In the genomic region with DNA sequence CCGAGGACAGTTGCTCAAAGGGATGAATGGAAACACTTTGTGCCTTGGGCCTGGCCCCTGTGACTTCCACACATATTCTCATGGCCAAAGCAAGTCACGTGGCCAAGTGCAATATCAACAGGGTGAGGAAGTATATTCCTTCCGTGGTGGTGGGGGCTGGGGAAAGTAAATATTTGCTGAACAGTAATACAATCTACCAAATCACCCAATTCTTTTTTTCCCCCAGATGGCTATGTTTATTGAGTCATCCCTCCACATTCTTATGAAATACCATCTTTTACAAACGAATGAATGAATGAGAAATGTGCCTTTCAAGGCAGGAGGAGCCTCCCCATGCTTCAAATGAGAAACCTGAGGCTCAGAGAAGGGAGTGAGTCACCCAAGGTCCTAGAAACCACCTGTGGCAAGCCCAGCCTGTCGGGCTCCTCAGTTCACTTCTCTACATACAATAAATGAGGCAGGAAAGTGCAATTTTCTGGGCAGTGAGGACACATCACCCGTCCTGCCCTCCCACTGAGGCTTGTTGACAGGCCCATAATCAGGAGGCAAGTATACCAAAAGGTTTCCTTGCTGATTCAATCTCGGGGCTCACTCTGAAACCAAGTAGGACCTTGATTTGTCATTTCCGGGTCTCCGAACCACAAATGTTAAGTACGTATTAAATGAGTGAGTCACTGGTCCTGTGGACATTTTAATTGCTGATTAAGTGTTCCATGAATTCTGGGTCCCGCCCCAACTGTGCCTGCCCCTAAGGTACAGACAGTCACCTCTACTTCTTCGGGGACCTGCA, we compare ENCODE assay signal across 1 cellular context.
TF ChIP-seq lines count a peak whose summit lies in the region.

No MANE protein-coding gene starts in this region.

TF ChIP-seq in H1, 55 proteins besides CTCF, POLR2A, EP300 and RAD21 (continued from another document):
- no peak for TF ChIP-seq TAF7 (optimal IDR thresholded peaks at IDR 0.05; ENCODE audit: borderline replicate concordance, low read depth, low read length)
